Comparison of ENCODE assay signal across 8 cellular contexts in genomic region chr5:141923443-141924313, GRCh38. TPM values are rescaled to one million over a fixed set of nuclear protein-coding genes. Genes with fewer than 3 reads are reported as not detected.
DNase-seq lines count a peak whose midpoint lies in the region; ATAC-seq and TF ChIP-seq lines count a peak whose summit lies in the region.

TSS of gene DELE1 (plus strand) at chr5:141923871. CDS start at chr5:141923942, 71 bp downstream.

- peak; percentile 98 for ATAC-seq in HG03442 (IDR thresholded peaks at IDR 0.05; ENCODE audit: unreplicated experiment)

- H3K27ac Mint-ChIP-seq in activated CD4-positive, alpha-beta T cell treated with anti-CD3 and anti-CD28 coated beads, Interleukin-2, amount 10 ng/mL, durations not matched to agents 7 days and 5 days, result peak within 1 kb of the TSS; percentile 88

- no peaks in the 10 kb centered on the region for H3K9me3 Mint-ChIP-seq in activated CD4-positive, alpha-beta T cell treated with anti-CD3 and anti-CD28 coated beads, Interleukin-2, amount 10 ng/mL, durations not matched to agents 7 days and 5 days

- peaks cover 36% of the 10 kb centered on the region for H3K36me3 Mint-ChIP-seq in activated CD4-positive, alpha-beta T cell treated with anti-CD3 and anti-CD28 coated beads, Interleukin-2, amount 10 ng/mL, durations not matched to agents 7 days and 5 days (ENCODE audit: low read depth)

- H3K9me3 ChIP-seq in BE2C, result no peaks in the 10 kb centered on the region

- no peaks in the 10 kb centered on the region for H3K4me1 ChIP-seq in BE2C

- POLR2A ChIA-PET in activated CD4-positive, alpha-beta T cell treated with anti-CD3 and anti-CD28 coated beads, Interleukin-2, amount 10 ng/mL, durations not matched to agents 7 days and 5 days (lab: Charles Lee), result interaction anchor here (0.6 to 1.1 kb wide), 3 partner anchors 14 to 83 kb away, joined by 3 to 4 read pairs (median 3); partner anchors contain the start of gene RNF14

- DNase-seq in BE2C (peak; percentile 96), GM19238 (ENCODE audit: insufficient read length, low spot score) (peak; percentile 93), NCI-H526 (lab: John Stamatoyannopoulos, UW) (peak; percentile 89 to 96), cortex of kidney (lab: John Stamatoyannopoulos, UW) (peak; percentile 61), left kidney (ENCODE audit: low read depth, low spot score) (peak; percentile 97)
- DNase-seq in activated CD4-positive, alpha-beta T cell treated with anti-CD3 and anti-CD28 coated beads, Interleukin-2, amount 10 ng/mL, durations not matched to agents 7 days and 5 days, result peak; percentile 94
- DNase-seq in stimulated activated CD4-positive, alpha-beta T cell treated with anti-CD3 and anti-CD28 coated beads, Interleukin-2, amount 100 ng/mL, for 24 hours, result peak; percentile 92 to 99

- H3K27me3 ChIP-seq in BE2C, result no peaks in the 10 kb centered on the region

- peak within 1 kb of the TSS; percentile 89 for H3K4me3 ChIP-seq in BE2C (ENCODE audit: low read depth, low read length)

- no peak for TF ChIP-seq CTCF in BE2C (IDR thresholded peaks at IDR 0.05; ENCODE audit: low read depth, low read length)

- peaks cover 35% of the 10 kb centered on the region for H3K4me1 Mint-ChIP-seq in activated CD4-positive, alpha-beta T cell treated with anti-CD3 and anti-CD28 coated beads, Interleukin-2, amount 10 ng/mL, durations not matched to agents 7 days and 5 days

- H3K36me3 ChIP-seq in BE2C, result peaks cover 30% of the 10 kb centered on the region

- peak within 1 kb of the TSS; percentile 87 for H3K4me3 Mint-ChIP-seq in activated CD4-positive, alpha-beta T cell treated with anti-CD3 and anti-CD28 coated beads, Interleukin-2, amount 10 ng/mL, durations not matched to agents 7 days and 5 days

- CTCF ChIA-PET in activated CD4-positive, alpha-beta T cell treated with anti-CD3 and anti-CD28 coated beads, Interleukin-2, amount 10 ng/mL, durations not matched to agents 7 days and 5 days (lab: Charles Lee), result interaction anchor here (0.5 to 3.5 kb wide), 11 partner anchors 9 to 453 kb away, joined by 3 to 14 read pairs (median 5); partner anchors contain the start of gene RNF14

- H3K27me3 Mint-ChIP-seq in activated CD4-positive, alpha-beta T cell treated with anti-CD3 and anti-CD28 coated beads, Interleukin-2, amount 10 ng/mL, durations not matched to agents 7 days and 5 days, result no peaks in the 10 kb centered on the region

RNA-seq across cellular contexts. Expression of gene DELE1, which starts in this region (rescaled TPM):
- 121 TPM for polyA plus RNA-seq in BE2C (2012; ENCODE audit: insufficient read depth, insufficient read length, low read depth)
- total RNA-seq in activated CD4-positive, alpha-beta T cell treated with anti-CD3 and anti-CD28 coated beads, Interleukin-2, amount 10 ng/mL, durations not matched to agents 7 days and 5 days, result 10 to 100 TPM; 71.5 to 72.1 TPM

Comparison
In these comparisons a context has a peak if more than half of its experiments do, and no peak if none do; other contexts are left out.
1. Peak in every context shown above with its lines: DNase-seq, ATAC-seq and H3K4me3 ChIP-seq.